1 cellular context compared by ENCODE assay signal in genomic region chr6:68468244-68468884, GRCh38.
TF ChIP-seq lines count a peak whose summit lies in the region.

No MANE protein-coding gene starts in this region.

TF ChIP-seq in H1, 55 proteins besides CTCF, POLR2A, EP300 and RAD21 (continued from another document):
- TF ChIP-seq CHD7 (IDR thresholded peaks at IDR 0.05; ENCODE audit: insufficient replicate concordance, low read length) (no peak), TEAD4 (IDR thresholded peaks at IDR 0.05; ENCODE audit: low read depth, low read length) (no peak), RXRA (IDR thresholded peaks at IDR 0.05; ENCODE audit: insufficient read depth, low read depth, low read length) (no peak), NANOG (IDR thresholded peaks at IDR 0.05; ENCODE audit: insufficient read depth, low read depth, low read length, poor library complexity, severe bottlenecking) (no peak), BCL11A (IDR thresholded peaks at IDR 0.05; ENCODE audit: low read depth in 2 of 2, low read length in 2 of 2) (no peak), SP1 (IDR thresholded peaks at IDR 0.05; ENCODE audit: low read depth, low read length) (no peak), SP2 (IDR thresholded peaks at IDR 0.05; ENCODE audit: low read length) (no peak), MAFK (IDR thresholded peaks at IDR 0.05; ENCODE audit: low read depth, low read length) (no peak), ASH2L (IDR thresholded peaks at IDR 0.05; ENCODE audit: low read length) (no peak)
